In genomic region chr10:10791869-10792268, GRCh38 we compare ENCODE assay signal across 25 cellular contexts.
A peak's percentile ranks its signal among the peaks of the same experiment; 100 is the strongest.
DNase-seq lines count a peak whose midpoint lies in the region; ATAC-seq and TF ChIP-seq lines count a peak whose summit lies in the region.
"Had no signal": no experiment of that assay in that cellular context is flagged by ENCODE, and none has a peak within 500 bp of the region (broad histone marks: within the 10 kb centered on the region; RNA-seq: fewer than 3 reads in every experiment).

No MANE protein-coding gene starts in this region.

- intact Hi-C loops in right cardiac atrium (cut with DNase I): loop anchor here in 3 of 4 donors (10.0 kb wide), 3 partner anchors 83 to 463 kb away; partner anchors contain the start of gene CELF2 (in 1 of the 3)
- intact Hi-C loops in cardiac septum (cut with DNase I): loop anchor here (5.0 to 10.0 kb wide), 2 partner anchors 80 to 223 kb away; partner anchors contain the start of gene CELF2
- intact Hi-C loops in mammary epithelial cell (cut with micrococcal nuclease): loop anchor here (2.0 kb wide), 1 partner anchor 15 kb away; no protein-coding TSS in a partner anchor
- intact Hi-C loops in upper lobe of right lung (cut with DNase I): no loop called here

- H3K79me2 ChIP-seq in mammary epithelial cell (ENCODE audit: insufficient read depth, low read length): no peaks in the 10 kb centered on the region

- H3K36me3 ChIP-seq in mammary epithelial cell (ENCODE audit: insufficient read depth, low read length): no peaks in the 10 kb centered on the region
- H3K36me3 ChIP-seq in lung (ENCODE audit: control insufficient read depth in 2 of 2, insufficient read depth in 2 of 2, low read length in 2 of 2): no peaks in the 10 kb centered on the region
- H3K36me3 ChIP-seq in upper lobe of right lung: no peaks in the 10 kb centered on the region
- H3K36me3 ChIP-seq: BE2C, heart right ventricle, prostate gland had no signal

- ATAC-seq in right cardiac atrium (no peak), lung (ENCODE audit: insufficient read depth, low FRiP score) (no peak), upper lobe of right lung (no peak), HG03097 (IDR thresholded peaks at IDR 0.05; ENCODE audit: low FRiP score, unreplicated experiment) (no peak)
- ATAC-seq: left lobe of liver had no signal

- H3K9ac ChIP-seq in mammary epithelial cell (ENCODE audit: insufficient read depth, low read length): peak overlapping the region; percentile 30
- H3K9ac ChIP-seq: SK-N-SH had no signal

- no peaks in the 10 kb centered on the region for H4K20me1 ChIP-seq in mammary epithelial cell (ENCODE audit: insufficient read depth, low read length)

- BruUV-seq in mammary epithelial cell (replicated peaks; lab: Mats Ljungman, UMichigan): no TSS peak

- peak overlapping the region; percentile 18 for H3K4me3 ChIP-seq in right cardiac atrium (ENCODE audit: low read length)
- H3K4me3 ChIP-seq in mammary epithelial cell (replicated peaks in 1 of 3; ENCODE audit: insufficient read depth in 1 of 3, low read depth in 2 of 3, low read length in 3 of 3): peak overlapping the region in 1 of 3 experiments; percentile 52
- H3K4me3 ChIP-seq in lung: peak overlapping the region; percentile 37
- H3K4me3 ChIP-seq in upper lobe of right lung: peak overlapping the region; percentile 42
- H3K4me3 ChIP-seq: GM23338, heart right ventricle, prostate gland, skin epidermis had no signal

- H3K27me3 ChIP-seq in right cardiac atrium (ENCODE audit: control insufficient read depth, insufficient read depth): no peaks in the 10 kb centered on the region
- no peaks in the 10 kb centered on the region for H3K27me3 ChIP-seq in mammary epithelial cell (ENCODE audit: insufficient read depth, low read length)
- no peaks in the 10 kb centered on the region for H3K27me3 ChIP-seq in lung (ENCODE audit: control insufficient read depth, insufficient read depth)
- H3K27me3 ChIP-seq in upper lobe of right lung: no peaks in the 10 kb centered on the region
- H3K27me3 ChIP-seq: BE2C, heart right ventricle had no signal

- in situ Hi-C loops in mammary epithelial cell (cut with MboI; ENCODE audit: low sequenced_read_pairs in 2 of 2): no loop called here
- in situ Hi-C loops in KBM-7 (cut with MboI; ENCODE audit: low pct_unique_long_range_greater_than_20kb, low sequenced_read_pairs): no loop called here

- DNase-seq in right cardiac atrium (no peak), cardiac septum (ENCODE audit: low spot score) (no peak), mammary epithelial cell (no peak), lung (ENCODE audit: low spot score) (no peak), upper lobe of right lung (no peak), NCI-H1694 treated with DMSO at 0.1 percent for 48 hours (lab: John Stamatoyannopoulos, UW) (no peak), KBM-7 (no peak)
- DNase-seq: activated CD4-positive, alpha-beta T cell treated with anti-CD3 and anti-CD28 coated beads for 48 hours; activated naive CD4-positive, alpha-beta T cell treated with Interleukin-2 at 50 U/mL for 16 hours; activated T-cell treated with anti-CD3 and anti-CD28 coated beads, Interleukin-2, amount 50 U/mL, for 48 hours; BE2C; central memory CD4-positive, alpha-beta T cell; DMS53; GDM1; heart right ventricle; MV-4-11; NCI-H69; RPMI8226; SK-N-SH; T-helper 2 cell had no signal

- H3K4me1 ChIP-seq in right cardiac atrium (ENCODE audit: control insufficient read depth, insufficient read depth, low read length) (peaks cover 2% of the 10 kb centered on the region), mammary epithelial cell (ENCODE audit: insufficient read depth, low read length) (peaks cover 45% of the 10 kb centered on the region), lung (ENCODE audit: control insufficient read depth in 2 of 2, insufficient read depth in 2 of 2, low read length in 2 of 2) (peaks cover 3 to 11% of the 10 kb centered on the region in 2 donors), upper lobe of right lung (peaks cover 18% of the 10 kb centered on the region)
- H3K4me1 ChIP-seq: BE2C, prostate gland had no signal

- H3K4me2 ChIP-seq in mammary epithelial cell (ENCODE audit: insufficient read depth, low read depth, low read length): peak overlapping the region; percentile 83
- H3K4me2 ChIP-seq: GM23338, SK-N-SH had no signal

- dilution Hi-C loops in mammary epithelial cell (cut with HindIII; ENCODE audit: low sequenced_read_pairs): no loop called here

- no peak overlapping the region for H3K27ac ChIP-seq in right cardiac atrium (ENCODE audit: low read length)
- peak overlapping the region; percentile 47 for H3K27ac ChIP-seq in mammary epithelial cell (ENCODE audit: insufficient read depth, low read depth, low read length)
- H3K27ac ChIP-seq in lung (ENCODE audit: low read depth in 1 of 2, low read length in 1 of 2): peak overlapping the region; percentile 56 to 68
- no peak overlapping the region for H3K27ac ChIP-seq in upper lobe of right lung
- H3K27ac ChIP-seq: prostate gland had no signal

- H3K9me3 ChIP-seq in right cardiac atrium (ENCODE audit: control insufficient read depth, low read length) (no peaks in the 10 kb centered on the region), mammary epithelial cell (replicated peaks; ENCODE audit: insufficient read depth, low read length) (no peaks in the 10 kb centered on the region), lung (ENCODE audit: control insufficient read depth in 2 of 2, insufficient read depth in 1 of 2, low read length in 1 of 2) (no peaks in the 10 kb centered on the region), upper lobe of right lung (no peaks in the 10 kb centered on the region)
- H3K9me3 ChIP-seq: BE2C, heart right ventricle, prostate gland, SK-N-SH had no signal

- H2AFZ ChIP-seq in mammary epithelial cell (ENCODE audit: low read depth, low read length): peak overlapping the region; percentile 47

- TF ChIP-seq CTCF in mammary epithelial cell (conservative IDR thresholded peaks at IDR 0.05 in 1 of 2, IDR thresholded peaks at IDR 0.05 in 1 of 2; ENCODE audit: extremely low read depth in 1 of 2, insufficient read depth in 1 of 2, low read depth in 1 of 2, low read length in 2 of 2) (no peak), lung (IDR thresholded peaks at IDR 0.05; ENCODE audit: control extremely low read depth, extremely low read depth) (no peak), upper lobe of right lung (IDR thresholded peaks at IDR 0.05) (no peak)

- CTCF ChIA-PET in mammary epithelial cell (lab: Charles Lee; ENCODE audit: low non-redundant PET): no interaction called here

- 57% methylated on average over 3 of the region's 3 CpGs for WGBS in right cardiac atrium
- WGBS in mammary epithelial cell (ENCODE audit: low coverage, missing lambda C conversion rate): 98% methylated on average over 3 of the region's 3 CpGs
- 52 to 57% methylated on average over 3 of the region's 3 CpGs for WGBS in lung, 2 donors

Comparison
In these comparisons a context has a peak if more than half of its experiments do, and no peak if none do; other contexts are left out.
1. H3K27ac ChIP-seq: peak in mammary epithelial cell (single experiment) and lung (2 of 2); none in right cardiac atrium (single experiment) and upper lobe of right lung (single experiment).